26 cellular contexts compared by ENCODE assay signal in the genomic region with DNA sequence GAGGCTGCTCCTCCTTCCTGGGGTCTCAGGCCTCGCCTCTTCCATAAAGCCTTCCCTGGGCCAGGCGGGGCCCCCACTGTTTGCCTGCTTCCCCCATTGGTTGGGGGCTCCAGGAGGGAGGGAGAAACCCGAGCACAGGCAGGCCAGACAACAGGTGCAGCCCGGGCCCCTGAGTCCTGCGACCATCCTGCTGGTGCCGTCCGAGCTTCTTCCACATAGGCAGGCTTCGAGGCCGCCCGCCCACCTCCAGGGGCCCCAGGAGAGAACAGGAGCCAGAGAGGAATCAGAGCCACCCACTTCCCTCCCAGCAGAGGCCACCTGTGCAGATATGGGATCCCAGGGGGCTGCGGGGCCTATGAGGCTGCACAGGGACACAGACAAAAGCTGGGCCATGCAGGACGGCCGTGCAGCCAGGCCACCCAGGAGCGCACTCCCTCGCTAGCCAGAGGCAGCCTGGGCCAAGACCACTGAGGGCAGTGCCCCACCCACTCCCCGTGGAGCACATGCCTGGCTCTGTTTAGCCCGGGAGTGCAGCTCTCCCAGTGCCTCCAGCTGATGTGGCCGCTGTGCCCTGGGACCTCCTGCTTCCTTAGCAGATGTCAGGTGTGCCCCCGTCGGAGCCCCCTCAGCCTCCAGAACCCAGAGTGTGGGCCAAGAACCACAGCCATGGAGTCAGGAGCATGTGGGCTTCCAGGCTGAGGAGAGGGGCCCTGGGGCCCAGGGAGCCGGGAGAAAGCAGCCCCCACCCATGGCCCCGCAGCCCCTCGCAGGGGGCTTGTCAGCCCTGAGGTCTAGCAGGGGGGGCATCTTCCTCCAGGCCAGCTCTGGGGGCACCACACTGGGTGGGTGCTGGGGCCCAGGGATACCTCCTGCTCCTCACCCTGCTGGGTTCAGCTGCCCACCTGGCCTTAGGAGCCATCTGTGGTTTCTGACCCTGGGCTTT. TPM values are rescaled to one million over a fixed set of nuclear protein-coding genes. Genes with fewer than 3 reads are reported as not detected.
DNase-seq lines count a peak whose midpoint lies in the region; ATAC-seq and TF ChIP-seq lines count a peak whose summit lies in the region.
"Had no signal": no experiment of that assay in that cellular context is flagged by ENCODE, and none has a peak within 500 bp of the region (broad histone marks: within the 10 kb centered on the region; RNA-seq: fewer than 3 reads in every experiment).

No MANE protein-coding gene starts in this region.

- no peaks in the 10 kb centered on the region for H3F3A ChIP-seq in neural progenitor cell (ENCODE audit: low read depth)

- H3K36me3 Mint-ChIP-seq in endodermal cell (ENCODE audit: low read depth) (no peaks in the 10 kb centered on the region), neural progenitor cell (no peaks in the 10 kb centered on the region)
- H3K36me3 Mint-ChIP-seq: activated naive CD4-positive, alpha-beta T cell treated with anti-CD3 and anti-CD28 coated beads, Interleukin-2, amount 50 U/mL, for 72 hours; natural killer cell had no signal

- no peak overlapping the region for H3K4me3 ChIP-seq in endodermal cell (ENCODE audit: low read length)
- H3K4me3 ChIP-seq in neural progenitor cell = no peak overlapping the region
- no peak overlapping the region for H3K4me3 ChIP-seq in transverse colon
- H3K4me3 ChIP-seq: cardiac muscle cell, pancreas had no signal

- H3K27ac Mint-ChIP-seq in endodermal cell (no peak overlapping the region), neural progenitor cell (no peak overlapping the region)
- H3K27ac Mint-ChIP-seq: activated naive CD4-positive, alpha-beta T cell treated with anti-CD3 and anti-CD28 coated beads, Interleukin-2, amount 50 U/mL, for 72 hours; B cell; dendritic cell treated with granulocyte-macrophage colony-stimulating factor and Interleukin-4, amounts not matched to agents 40 ng/mL and 50 ng/mL, for 4 days; natural killer cell had no signal

- H4K20me1 ChIP-seq in neural progenitor cell (ENCODE audit: low read depth) = no peaks in the 10 kb centered on the region

- peaks cover 9% of the 10 kb centered on the region for H3K9me3 Mint-ChIP-seq in endodermal cell
- H3K9me3 Mint-ChIP-seq in neural progenitor cell = peaks cover 10% of the 10 kb centered on the region
- H3K9me3 Mint-ChIP-seq: activated naive CD4-positive, alpha-beta T cell treated with anti-CD3 and anti-CD28 coated beads, Interleukin-2, amount 50 U/mL, for 72 hours; dendritic cell treated with granulocyte-macrophage colony-stimulating factor and Interleukin-4, amounts not matched to agents 40 ng/mL and 50 ng/mL, for 4 days; natural killer cell had no signal

- H3K9me3 ChIP-seq in endodermal cell (ENCODE audit: control insufficient read depth, low read length) (no peaks in the 10 kb centered on the region), neural progenitor cell (ENCODE audit: low read depth) (no peaks in the 10 kb centered on the region), transverse colon (no peaks in the 10 kb centered on the region)
- H3K9me3 ChIP-seq: pancreas, SK-N-SH had no signal

- no peak for TF ChIP-seq EP300 in transverse colon (IDR thresholded peaks at IDR 0.05; ENCODE audit: low read depth)

- H3K27ac ChIP-seq in endodermal cell (ENCODE audit: low read depth, low read length) (no peak overlapping the region), neural progenitor cell (no peak overlapping the region), transverse colon (no peak overlapping the region)
- H3K27ac ChIP-seq: cardiac muscle cell, pancreas had no signal

- H3K36me3 ChIP-seq in endodermal cell (ENCODE audit: control insufficient read depth, insufficient read depth, low read length) = no peaks in the 10 kb centered on the region
- no peaks in the 10 kb centered on the region for H3K36me3 ChIP-seq in neural progenitor cell
- no peaks in the 10 kb centered on the region for H3K36me3 ChIP-seq in transverse colon
- H3K36me3 ChIP-seq: cardiac muscle cell, pancreas had no signal

- ATAC-seq in Right ventricle myocardium superior (ENCODE audit: poor library complexity) (no peak), left ventricle myocardium superior (no peak), GM21528 (IDR thresholded peaks at IDR 0.05; ENCODE audit: low FRiP score, unreplicated experiment) (no peak)
- ATAC-seq: activated naive CD4-positive, alpha-beta T cell treated with anti-CD3 and anti-CD28 coated beads, Interleukin-2, amount 50 U/mL, for 72 hours; left lobe of liver; natural killer cell; pancreas had no signal

- 74 to 79% methylated on average over 9 to 23 of the region's 23 CpGs for WGBS in endodermal cell (ENCODE audit: insufficient coverage in 1 of 2, insufficient read length in 1 of 2), 2 experiments
- WGBS in transverse colon (ENCODE audit: low coverage in 1 of 2), 2 donors = 80% methylated on average over 7 of the region's 23 CpGs; no CpG with 5 or more reads in 1 of the 2 donors

- H3K27me3 ChIP-seq in endodermal cell (ENCODE audit: control insufficient read depth, insufficient read depth, low read length, poor library complexity, severe bottlenecking) (no peaks in the 10 kb centered on the region), neural progenitor cell (peaks cover 10% of the 10 kb centered on the region), transverse colon (no peaks in the 10 kb centered on the region)
- H3K27me3 ChIP-seq: cardiac muscle cell, pancreas had no signal

- no peak overlapping the region for H3K4me3 Mint-ChIP-seq in endodermal cell
- H3K4me3 Mint-ChIP-seq in neural progenitor cell = no peak overlapping the region
- H3K4me3 Mint-ChIP-seq: B cell; dendritic cell treated with granulocyte-macrophage colony-stimulating factor and Interleukin-4, amounts not matched to agents 40 ng/mL and 50 ng/mL, for 4 days; natural killer cell had no signal

- no peaks in the 10 kb centered on the region for H3K4me1 ChIP-seq in endodermal cell (ENCODE audit: control insufficient read depth, insufficient read depth, low read length)
- H3K4me1 ChIP-seq in neural progenitor cell = peaks cover 13% of the 10 kb centered on the region
- H3K4me1 ChIP-seq in transverse colon = peaks cover 0 to 8% (median 3%) of the 10 kb centered on the region in 4 donors
- H3K4me1 ChIP-seq: pancreas had no signal

- H3K9ac ChIP-seq in endodermal cell (ENCODE audit: extremely low read depth, low read length, poor library complexity, severe bottlenecking) (no peak overlapping the region), neural progenitor cell (no peak overlapping the region)
- H3K9ac ChIP-seq: SK-N-SH had no signal

- in situ Hi-C loops in transverse colon (cut with MboI; ENCODE audit: low pct_ligation_motif_present in 1 of 4, low pct_unique_long_range_greater_than_20kb in 1 of 4, low sequenced_read_pairs in 3 of 4) = no loop called here

- DNase-seq in Right ventricle myocardium superior (peak; percentile 31), left ventricle myocardium superior (no peak), endodermal cell (peak; percentile 74), neural progenitor cell (ENCODE audit: low spot score) (peak; percentile 78), transverse colon (peak; percentile 2), medulla oblongata (ENCODE audit: extremely low spot score) (no peak), germinal center (ENCODE audit: low spot score) (no peak)
- DNase-seq: activated CD4-positive, alpha-beta T cell treated with anti-CD3 and anti-CD28 coated beads for 48 hours; anterior cingulate cortex; glutamatergic neuron; GOT3; KBM-7; midbrain; MM.1S; natural killer cell; NCI-H1436 treated with DMSO at 0.1 percent for 48 hours; NCI-H526; SK-N-SH; T-helper 2 cell had no signal

- H3K27me3 Mint-ChIP-seq in endodermal cell (ENCODE audit: insufficient read depth) (peaks cover 5% of the 10 kb centered on the region), neural progenitor cell (ENCODE audit: insufficient read depth, low read depth) (peaks cover 4% of the 10 kb centered on the region)

- intact Hi-C loops in Right ventricle myocardium superior (cut with DNase I) (no loop called here), left ventricle myocardium superior (cut with micrococcal nuclease) (no loop called here), transverse colon (cut with DNase I; ENCODE audit: low total_unique reads) (no loop called here)

- TF ChIP-seq POLR2A in transverse colon (IDR thresholded peaks at IDR 0.05) = no peak

- no peaks in the 10 kb centered on the region for H3K4me1 Mint-ChIP-seq in endodermal cell
- H3K4me1 Mint-ChIP-seq in neural progenitor cell = peaks cover 23% of the 10 kb centered on the region
- H3K4me1 Mint-ChIP-seq: B cell, natural killer cell had no signal

- TF ChIP-seq CTCF in endodermal cell (conservative IDR thresholded peaks at IDR 0.05) = no peak
- TF ChIP-seq CTCF in neural progenitor cell (IDR thresholded peaks at IDR 0.05) = no peak
- TF ChIP-seq CTCF in transverse colon (IDR thresholded peaks at IDR 0.05) = no peak

- H3K4me2 ChIP-seq in neural progenitor cell = peak overlapping the region; percentile 60
- H3K4me2 ChIP-seq: SK-N-SH had no signal

- no peaks in the 10 kb centered on the region for H3K79me2 ChIP-seq in neural progenitor cell (ENCODE audit: low read depth)

- H2AFZ ChIP-seq in neural progenitor cell (replicated peaks) = peak overlapping the region; percentile 47

RNA-seq across cellular contexts. Expression of a gene that starts 59.9 kb away (rescaled TPM):
- 99.1 TPM for total RNA-seq in Right ventricle myocardium superior
- 108 TPM for total RNA-seq in left ventricle myocardium superior
- 10 to 100 TPM; 20.7 to 26.7 TPM for total RNA-seq in endodermal cell
- polyA plus RNA-seq in endodermal cell (2013, experiment 1 of 2) = 21.7 TPM
- 20.9 TPM for polyA plus RNA-seq in endodermal cell (2013, experiment 2 of 2)
- total RNA-seq in neural progenitor cell (ENCODE audit: low replicate concordance) = 14.2 and 21.3 TPM in 2 replicates
- total RNA-seq in transverse colon = 10 to 100 TPM; 34.8 to 80.8 (median 52.8) TPM

Comparison
In these comparisons a context has a peak if more than half of its experiments do, and no peak if none do; other contexts are left out.
1. DNase-seq: peak in Right ventricle myocardium superior (single experiment), endodermal cell (single experiment), neural progenitor cell (single experiment) and transverse colon (single experiment); none in left ventricle myocardium superior (single experiment), medulla oblongata (single experiment) and germinal center (single experiment).